Comparison of ENCODE assay signal across 23 cellular contexts in the genomic region with DNA sequence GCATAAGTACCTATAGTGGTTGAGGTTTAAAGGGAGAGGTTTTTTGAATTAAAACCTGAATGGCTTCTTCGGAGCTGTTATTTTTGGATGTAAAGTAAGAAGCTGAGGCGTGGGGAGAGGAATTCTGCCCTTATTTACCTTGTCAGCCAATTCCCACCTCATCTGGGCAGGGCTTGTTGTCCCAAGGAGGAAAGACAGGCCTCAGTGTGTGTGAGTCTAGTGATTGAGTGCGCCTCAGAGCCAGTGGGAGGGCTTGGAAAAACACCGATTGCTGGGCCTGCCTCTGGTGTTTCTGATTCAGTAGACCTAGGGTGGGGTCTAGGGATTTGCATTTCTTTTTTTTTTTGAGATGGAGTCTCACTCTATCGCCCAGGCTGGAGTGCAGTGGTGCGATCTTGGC.
A peak's percentile ranks its signal among the peaks of the same experiment; 100 is the strongest.
DNase-seq lines count a peak whose midpoint lies in the region; ATAC-seq, FAIRE-seq and TF ChIP-seq lines count a peak whose summit lies in the region.
"Had no signal": no experiment of that assay in that cellular context is flagged by ENCODE, and none has a peak within 500 bp of the region (broad histone marks: within the 10 kb centered on the region; RNA-seq: fewer than 3 reads in every experiment).

No MANE protein-coding gene starts in this region.

- H3K36me3 ChIP-seq in breast epithelium: no peaks in the 10 kb centered on the region
- no peaks in the 10 kb centered on the region for H3K36me3 ChIP-seq in keratinocyte (ENCODE audit: control insufficient read depth in 2 of 2, extremely low read depth in 1 of 2, insufficient read depth in 2 of 2, low read length in 2 of 2)
- H3K36me3 ChIP-seq in aorta (ENCODE audit: control insufficient read depth in 1 of 2, insufficient read depth in 2 of 2, low read length in 1 of 2): no peaks in the 10 kb centered on the region
- H3K36me3 ChIP-seq: Peyer's patch, upper lobe of right lung had no signal

- CTCF ChIA-PET in MCF 10A (lab: Yijun Ruan, JAX): interaction anchor here (0.6 to 0.9 kb wide), 3 partner anchors 10 to 87 kb away, joined by 3 read pairs; no protein-coding TSS in a partner anchor

- POLR2A ChIA-PET in MCF 10A (lab: Yijun Ruan, JAX): interaction anchor here (1.0 to 5.2 kb wide), 13 partner anchors 9 to 102 kb away, joined by 3 to 61 read pairs (median 5); partner anchors contain the start of gene PPFIBP1

- H3K4me1 ChIP-seq in breast epithelium (no peaks in the 10 kb centered on the region), keratinocyte (ENCODE audit: control insufficient read depth, extremely low read depth, insufficient read depth, low read length) (peaks cover 57% of the 10 kb centered on the region), aorta (ENCODE audit: control insufficient read depth in 1 of 2, insufficient read depth in 2 of 2, low read length in 2 of 2) (peaks cover 4 to 21% of the 10 kb centered on the region in 2 donors)
- H3K4me1 ChIP-seq: upper lobe of right lung had no signal

- no peak for FAIRE-seq in keratinocyte (lab: Jason Lieb, UNC)
- FAIRE-seq in GM12891 (lab: Jason Lieb, UNC): no peak
- FAIRE-seq: D721Med had no signal

- no peak for DNase-seq in MCF 10A (ENCODE audit: unreplicated experiment)
- DNase-seq in breast epithelium (ENCODE audit: low spot score in 2 of 2): no peak
- no peak for DNase-seq in chondrocyte (ENCODE audit: low spot score)
- no peak for DNase-seq in keratinocyte (ENCODE audit: low read depth, low spot score)
- no peak for DNase-seq in aorta
- DNase-seq in NCI-H524 (lab: John Stamatoyannopoulos, UW): no peak
- no peak for DNase-seq in SK-N-DZ (ENCODE audit: low spot score)
- DNase-seq in GM12891 (ENCODE audit: insufficient read length, low spot score): no peak
- DNase-seq: 8988T; activated CD4-positive, alpha-beta T cell treated with anti-CD3 and anti-CD28 coated beads for 36 hours; activated naive CD8-positive, alpha-beta T cell treated with anti-CD3 and anti-CD28 coated beads, Interleukin-2, amount 10 ng/mL, durations not matched to agents 7 days and 5 days; head of caudate nucleus; NCI-H146; NCI-H2227 treated with DMSO at 0.1 percent for 48 hours; Peyer's patch; stimulated activated CD4-positive, alpha-beta T cell treated with anti-CD3 and anti-CD28 coated beads, Interleukin-2, amount 100 ng/mL, for 24 hours; stimulated activated naive CD4-positive, alpha-beta T cell treated with Interleukin-2 at 50 U/mL for 16 hours; upper lobe of right lung had no signal

- H3K27ac ChIP-seq in breast epithelium (peak overlapping the region in 1 of 2 donors; percentile 21), keratinocyte (ENCODE audit: control insufficient read depth, insufficient read depth, low read length) (peak overlapping the region; percentile 53), aorta (ENCODE audit: low read depth in 1 of 2, low read length in 2 of 2) (peak overlapping the region; percentile 46 to 95)
- H3K27ac ChIP-seq: Peyer's patch, upper lobe of right lung had no signal

- no peak overlapping the region for H2AFZ ChIP-seq in keratinocyte (ENCODE audit: control insufficient read depth, low read length)

- peaks cover 33% of the 10 kb centered on the region for H3K4me1 Mint-ChIP-seq in MCF 10A (ENCODE audit: insufficient read depth, unreplicated experiment)
- peaks cover 73% of the 10 kb centered on the region for H3K4me1 Mint-ChIP-seq in chondrocyte (ENCODE audit: low read depth)
- H3K4me1 Mint-ChIP-seq: activated T-helper 17 cell treated with anti-CD3 and anti-CD28 coated beads, Interleukin-2, amount 50 U/mL, for 72 hours; central memory CD8-positive, alpha-beta T cell had no signal

- H3K79me2 ChIP-seq in keratinocyte (ENCODE audit: control insufficient read depth, insufficient read depth, low read length): peaks cover 62% of the 10 kb centered on the region

- H3K27ac Mint-ChIP-seq in MCF 10A (ENCODE audit: low read depth, unreplicated experiment): peak overlapping the region; percentile 89
- peak overlapping the region; percentile 86 for H3K27ac Mint-ChIP-seq in chondrocyte (ENCODE audit: unreplicated experiment)
- H3K27ac Mint-ChIP-seq: activated CD4-positive, alpha-beta T cell treated with anti-CD3 and anti-CD28 coated beads for 36 hours; activated naive CD8-positive, alpha-beta T cell treated with anti-CD3 and anti-CD28 coated beads, Interleukin-2, amount 10 ng/mL, durations not matched to agents 7 days and 5 days; activated T-helper 17 cell treated with anti-CD3 and anti-CD28 coated beads, Interleukin-2, amount 50 U/mL, for 72 hours had no signal

- WGBS in aorta, 2 donors: 33 to 38% methylated on average over 6 of the region's 6 CpGs

- H3K9me3 ChIP-seq in breast epithelium (no peaks in the 10 kb centered on the region), keratinocyte (ENCODE audit: control insufficient read depth, low read depth, low read length) (no peaks in the 10 kb centered on the region), aorta (ENCODE audit: control insufficient read depth, low read length) (no peaks in the 10 kb centered on the region)
- H3K9me3 ChIP-seq: Peyer's patch, upper lobe of right lung had no signal

- no TSS peak for BruUV-seq in MCF 10A (replicated peaks; lab: Mats Ljungman, UMichigan)

- H3K27me3 ChIP-seq in breast epithelium: no peaks in the 10 kb centered on the region
- no peaks in the 10 kb centered on the region for H3K27me3 ChIP-seq in keratinocyte (ENCODE audit: control insufficient read depth, extremely low read depth, insufficient read depth, low read length)
- H3K27me3 ChIP-seq in aorta (ENCODE audit: control insufficient read depth in 1 of 2, insufficient read depth in 2 of 2, low read length in 1 of 2): no peaks in the 10 kb centered on the region
- H3K27me3 ChIP-seq: BLaER1 treated with 17β-estradiol and CSF1 and Interleukin-3, amounts not matched to agents 10 nM and 100 nM; Peyer's patch; upper lobe of right lung had no signal

- peak overlapping the region; percentile 18 for H3K4me2 ChIP-seq in keratinocyte (ENCODE audit: control insufficient read depth, extremely low read depth, insufficient read depth, low read depth, low read length)

- intact Hi-C loops in MCF 10A (cut with micrococcal nuclease) (loop anchor here (2.0 to 5.0 kb wide), 2 partner anchors 34 to 101 kb away; partner anchors contain the start of gene PPFIBP1), breast epithelium (cut with DNase I; ENCODE audit: low total_unique reads) (no loop called here), aorta (cut with DNase I) (loop anchor here in 1 of 2 donors (5.0 kb wide), 1 partner anchor 99 kb away; no protein-coding TSS in a partner anchor)

- dilution Hi-C loops in keratinocyte (cut with MboI; ENCODE audit: extremely low pct_ligation_motif_present, low sequenced_read_pairs): no loop called here

- no peaks in the 10 kb centered on the region for H3K27me3 Mint-ChIP-seq in MCF 10A (ENCODE audit: insufficient read depth, unreplicated experiment)
- H3K27me3 Mint-ChIP-seq in chondrocyte (ENCODE audit: low read depth): no peaks in the 10 kb centered on the region
- H3K27me3 Mint-ChIP-seq: activated CD4-positive, alpha-beta T cell treated with anti-CD3 and anti-CD28 coated beads for 36 hours; activated naive CD8-positive, alpha-beta T cell treated with anti-CD3 and anti-CD28 coated beads, Interleukin-2, amount 10 ng/mL, durations not matched to agents 7 days and 5 days; activated T-helper 17 cell treated with anti-CD3 and anti-CD28 coated beads, Interleukin-2, amount 50 U/mL, for 72 hours; central memory CD8-positive, alpha-beta T cell had no signal

- H3K36me3 Mint-ChIP-seq in MCF 10A (ENCODE audit: insufficient read depth, unreplicated experiment) (peaks cover 13% of the 10 kb centered on the region), chondrocyte (ENCODE audit: low read depth) (no peaks in the 10 kb centered on the region)

- H3K9me3 Mint-ChIP-seq in MCF 10A (ENCODE audit: unreplicated experiment) (no peaks in the 10 kb centered on the region), chondrocyte (ENCODE audit: low read depth) (no peaks in the 10 kb centered on the region)
- H3K9me3 Mint-ChIP-seq: activated naive CD8-positive, alpha-beta T cell treated with anti-CD3 and anti-CD28 coated beads, Interleukin-2, amount 10 ng/mL, durations not matched to agents 7 days and 5 days; activated T-helper 17 cell treated with anti-CD3 and anti-CD28 coated beads, Interleukin-2, amount 50 U/mL, for 72 hours; central memory CD8-positive, alpha-beta T cell had no signal

- H3K4me3 ChIP-seq in breast epithelium (no peak overlapping the region), keratinocyte (ENCODE audit: control insufficient read depth in 2 of 3, extremely low read depth in 1 of 3, insufficient read depth in 2 of 3, low read depth in 1 of 3, low read length in 3 of 3) (no peak overlapping the region), aorta (ENCODE audit: low read length in 2 of 2) (no peak overlapping the region)
- H3K4me3 ChIP-seq: BLaER1 treated with 17β-estradiol and CSF1 and Interleukin-3, amounts not matched to agents 10 nM and 100 nM; lung; Peyer's patch; upper lobe of right lung had no signal

- TF ChIP-seq CTCF in MCF 10A (IDR thresholded peaks at IDR 0.05; ENCODE audit: unreplicated experiment) (no peak), breast epithelium (IDR thresholded peaks at IDR 0.05) (no peak), chondrocyte (IDR thresholded peaks at IDR 0.05) (no peak), keratinocyte (optimal IDR thresholded peaks at IDR 0.05 in 1 of 3, IDR thresholded peaks at IDR 0.05 in 1 of 3, conservative IDR thresholded peaks at IDR 0.05 in 1 of 3; ENCODE audit: extremely low read depth in 1 of 3, insufficient read depth in 2 of 3, low read length in 3 of 3) (no peak)

- H4K20me1 ChIP-seq in keratinocyte (ENCODE audit: control insufficient read depth, extremely low read depth, insufficient read depth, low read length): no peaks in the 10 kb centered on the region
- H4K20me1 ChIP-seq: BLaER1 treated with 17β-estradiol and CSF1 and Interleukin-3, amounts not matched to agents 10 nM and 100 nM had no signal

- no peak for TF ChIP-seq POLR2A in breast epithelium (IDR thresholded peaks at IDR 0.05)
- no peak for TF ChIP-seq POLR2A in GM12891 (IDR thresholded peaks at IDR 0.05; ENCODE audit: low read depth, low read length)

- H3K9ac ChIP-seq in keratinocyte (ENCODE audit: control insufficient read depth, extremely low read depth, insufficient read depth, low read length): no peak overlapping the region
- H3K9ac ChIP-seq: BLaER1 treated with 17β-estradiol and CSF1 and Interleukin-3, amounts not matched to agents 10 nM and 100 nM had no signal

- no peak overlapping the region for H3K4me3 Mint-ChIP-seq in MCF 10A (ENCODE audit: unreplicated experiment)
- H3K4me3 Mint-ChIP-seq in chondrocyte (ENCODE audit: unreplicated experiment): no peak overlapping the region
- H3K4me3 Mint-ChIP-seq: activated CD4-positive, alpha-beta T cell treated with anti-CD3 and anti-CD28 coated beads for 36 hours; activated naive CD8-positive, alpha-beta T cell treated with anti-CD3 and anti-CD28 coated beads, Interleukin-2, amount 10 ng/mL, durations not matched to agents 7 days and 5 days; activated T-helper 17 cell treated with anti-CD3 and anti-CD28 coated beads, Interleukin-2, amount 50 U/mL, for 72 hours; central memory CD8-positive, alpha-beta T cell had no signal

- no peaks in the 10 kb centered on the region for H3K9me1 ChIP-seq in keratinocyte (ENCODE audit: control insufficient read depth, extremely low read depth, insufficient read depth, low read length)

- no peak for ATAC-seq in aorta (ENCODE audit: low FRiP score)
- ATAC-seq: activated T-helper 17 cell treated with anti-CD3 and anti-CD28 coated beads, Interleukin-2, amount 50 U/mL, for 72 hours; upper lobe of right lung had no signal
